Comparison of ENCODE assay signal across 28 cellular contexts in genomic region chr2:215914067-215914776, GRCh38.
"Had no signal": no experiment of that assay in that cellular context is flagged by ENCODE, and none has a peak within 500 bp of the region (broad histone marks: within the 10 kb centered on the region; RNA-seq: fewer than 3 reads in every experiment).

No MANE protein-coding gene starts in this region.

- FAIRE-seq: colon, endometrium, islet of Langerhans had no signal

- H3K27me3 Mint-ChIP-seq: type B pancreatic cell had no signal

- H3K27ac Mint-ChIP-seq: dendritic cell treated with granulocyte-macrophage colony-stimulating factor and Interleukin-4, amounts not matched to agents 40 ng/mL and 50 ng/mL, for 4 days; natural killer cell; stimulated activated memory B cell treated with anti-CD40 and anti-IgM and Interleukin-4, amounts not matched to agents 10 μg/mL and 1 μg/mL and 100 μg/mL, for 72 hours; type B pancreatic cell had no signal

- H3K27me3 ChIP-seq: esophagus squamous epithelium, heart right ventricle, left lung, ovary, sigmoid colon, testis, tibial artery had no signal

- DNase-seq: effector memory CD4-positive, alpha-beta T cell; erythroblast; esophagus squamous epithelium; foreskin melanocyte; glutamatergic neuron; heart right ventricle; hippocampal formation; left cardiac atrium; left lung; mesenchymal stem cell; natural killer cell; occipital lobe; ovary; posterior cingulate gyrus; psoas muscle; right cardiac atrium; sigmoid colon; stimulated activated CD4-positive, alpha-beta T cell treated with anti-CD3 and anti-CD28 coated beads, Interleukin-4, amount 100 ng/mL, for 4 hours; stimulated activated naive CD8-positive, alpha-beta T cell treated with anti-CD3 and anti-CD28 coated beads, Interleukin-15, Interleukin-2, amounts not matched to agents 100 U/mL and 50 U/mL, for 24 hours; substantia nigra; testis; tibial artery had no signal

- ATAC-seq: heart right ventricle; left cardiac atrium; left lung; natural killer cell; psoas muscle; right cardiac atrium; stimulated activated memory B cell treated with anti-CD40 and anti-IgM and Interleukin-4, amounts not matched to agents 10 μg/mL and 1 μg/mL and 100 μg/mL, for 72 hours; stimulated activated naive CD8-positive, alpha-beta T cell treated with anti-CD3 and anti-CD28 coated beads, Interleukin-15, Interleukin-2, amounts not matched to agents 100 U/mL and 50 U/mL, for 24 hours had no signal

- H3K4me1 ChIP-seq: psoas muscle had no signal

- H3K36me3 Mint-ChIP-seq: natural killer cell; stimulated activated memory B cell treated with anti-CD40 and anti-IgM and Interleukin-4, amounts not matched to agents 10 μg/mL and 1 μg/mL and 100 μg/mL, for 72 hours; type B pancreatic cell had no signal

- H3K4me3 ChIP-seq: esophagus squamous epithelium, heart right ventricle, left lung, ovary, psoas muscle, sigmoid colon, testis, tibial artery had no signal

- H3K9me3 ChIP-seq: esophagus squamous epithelium, left lung, ovary, psoas muscle, sigmoid colon, testis, tibial artery had no signal

- H3K4me3 Mint-ChIP-seq: dendritic cell treated with granulocyte-macrophage colony-stimulating factor and Interleukin-4, amounts not matched to agents 40 ng/mL and 50 ng/mL, for 4 days; natural killer cell; stimulated activated memory B cell treated with anti-CD40 and anti-IgM and Interleukin-4, amounts not matched to agents 10 μg/mL and 1 μg/mL and 100 μg/mL, for 72 hours; type B pancreatic cell had no signal

- H3K36me3 ChIP-seq: esophagus squamous epithelium, heart right ventricle, left lung, ovary, sigmoid colon, tibial artery had no signal

- H3K9me3 Mint-ChIP-seq: dendritic cell treated with granulocyte-macrophage colony-stimulating factor and Interleukin-4, amounts not matched to agents 40 ng/mL and 50 ng/mL, for 4 days; natural killer cell; stimulated activated memory B cell treated with anti-CD40 and anti-IgM and Interleukin-4, amounts not matched to agents 10 μg/mL and 1 μg/mL and 100 μg/mL, for 72 hours; type B pancreatic cell had no signal

- H3K27ac ChIP-seq: esophagus squamous epithelium, heart right ventricle, left lung, ovary, psoas muscle, sigmoid colon, testis, tibial artery had no signal
